In the genomic region with DNA sequence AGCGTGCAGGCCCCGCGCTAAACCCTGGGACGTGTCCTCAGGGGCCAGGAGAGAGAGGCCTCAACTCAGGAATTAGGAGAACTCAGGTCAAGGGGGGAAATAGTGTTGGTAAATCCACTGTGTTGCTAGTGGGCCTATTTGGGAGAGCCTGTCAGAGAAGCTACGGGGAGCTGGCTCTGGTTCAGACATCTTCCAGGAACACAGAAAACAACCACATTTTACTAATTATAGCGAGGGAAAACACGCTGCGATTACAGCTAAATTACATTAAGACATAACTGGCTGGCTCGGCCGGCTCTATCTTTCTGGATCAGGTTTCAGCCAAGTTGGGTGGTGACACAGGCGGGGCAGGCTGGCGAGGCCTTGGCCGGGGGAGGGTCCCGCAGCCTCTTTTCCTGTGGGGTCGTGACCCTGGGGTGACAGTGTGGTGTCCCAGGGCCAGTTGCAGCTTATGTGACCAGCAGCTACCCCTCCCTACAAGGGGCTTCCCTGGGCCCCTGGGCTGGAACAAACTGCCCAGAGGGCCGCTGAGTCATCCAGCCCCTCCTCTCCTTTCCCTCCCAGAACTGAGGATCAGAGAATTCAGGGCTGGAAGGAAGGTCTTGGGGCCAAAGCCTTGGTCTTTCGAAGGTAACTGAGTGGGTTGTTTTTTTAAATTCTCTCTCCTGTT, we compare ENCODE assay signal across 8 cellular contexts.
DNase-seq lines count a peak whose midpoint lies in the region; ATAC-seq and TF ChIP-seq lines count a peak whose summit lies in the region.

No MANE protein-coding gene starts in this region.

- 0 out of 2 replicates have a peak overlapping the region, but pooled peaks have one; percentile 1 for H3K27ac ChIP-seq in BLaER1
- peak overlapping the region; percentile 32 to 91 (median 66) for H3K27ac ChIP-seq in esophagus squamous epithelium

- DNase-seq in NT2/D1 (ENCODE audit: low read depth, low spot score) (peak; percentile 16), esophagus squamous epithelium (lab: John Stamatoyannopoulos, UW) (no peak), nucleus accumbens (lab: John Stamatoyannopoulos, UW) (no peak), natural killer cell (no peak), NCI-H187 (lab: John Stamatoyannopoulos, UW) (no peak)

- WGBS in esophagus squamous epithelium, 2 donors: 20 to 26% methylated on average over 11 of the region's 17 CpGs

- TF ChIP-seq CTCF in esophagus squamous epithelium (IDR thresholded peaks at IDR 0.05) (no peak), natural killer cell (IDR thresholded peaks at IDR 0.05) (no peak)

- no peaks in the 10 kb centered on the region for H3K9me3 Mint-ChIP-seq in natural killer cell

- H3K4me3 ChIP-seq in BLaER1 (no peak overlapping the region), NT2/D1 (ENCODE audit: insufficient read length, low read depth) (no peak overlapping the region), esophagus squamous epithelium (peak overlapping the region in 2 of 4 donors; percentile 10 to 47), neuron (ENCODE audit: low read length) (peak overlapping the region; percentile 11)

- H3K9ac ChIP-seq in BLaER1: no peak overlapping the region
- no peak overlapping the region for H3K9ac ChIP-seq in NT2/D1 (ENCODE audit: insufficient read length, low read depth)

- H3K27ac Mint-ChIP-seq in natural killer cell: no peak overlapping the region

- H2AFZ ChIP-seq in neuron (ENCODE audit: low read depth, low read length): peak overlapping the region; percentile 8

- TF ChIP-seq POLR2A in esophagus squamous epithelium (IDR thresholded peaks at IDR 0.05): no peak

- no peak overlapping the region for H3K4me3 Mint-ChIP-seq in natural killer cell

- H3K27me3 Mint-ChIP-seq in natural killer cell (ENCODE audit: low read depth in 2 of 2): peaks cover 0 to 4% of the 10 kb centered on the region in 2 donors

- H3K27me3 ChIP-seq in BLaER1: no peaks in the 10 kb centered on the region
- no peaks in the 10 kb centered on the region for H3K27me3 ChIP-seq in NT2/D1 (ENCODE audit: insufficient read depth, insufficient read length)
- H3K27me3 ChIP-seq in esophagus squamous epithelium: no peaks in the 10 kb centered on the region
- H3K27me3 ChIP-seq in neuron (ENCODE audit: insufficient read depth, low read length): no peaks in the 10 kb centered on the region

- H3K4me1 ChIP-seq in BLaER1 (peaks cover 12% of the 10 kb centered on the region), NT2/D1 (ENCODE audit: insufficient read depth, insufficient read length) (peaks cover 15% of the 10 kb centered on the region), esophagus squamous epithelium (peaks cover 6 to 27% (median 15%) of the 10 kb centered on the region in 3 donors), neuron (ENCODE audit: insufficient read depth, low read length) (peaks cover 19% of the 10 kb centered on the region)

- peak overlapping the region; percentile 59 for H3K4me2 ChIP-seq in BLaER1

- no peaks in the 10 kb centered on the region for H3K4me1 Mint-ChIP-seq in natural killer cell

- intact Hi-C loops in esophagus squamous epithelium (cut with DNase I) (no loop called here), natural killer cell (cut with micrococcal nuclease) (no loop called here)

- ATAC-seq in HG02852 (IDR thresholded peaks at IDR 0.05; ENCODE audit: unreplicated experiment) (no peak), natural killer cell (no peak)

- H3K9me3 ChIP-seq in BLaER1 (no peaks in the 10 kb centered on the region), NT2/D1 (ENCODE audit: insufficient read depth, low read length) (no peaks in the 10 kb centered on the region), esophagus squamous epithelium (no peaks in the 10 kb centered on the region), neuron (ENCODE audit: low read length) (no peaks in the 10 kb centered on the region)

- H4K20me1 ChIP-seq in BLaER1: no peaks in the 10 kb centered on the region

- H3K36me3 Mint-ChIP-seq in natural killer cell: no peaks in the 10 kb centered on the region

- H3K36me3 ChIP-seq in BLaER1 (no peaks in the 10 kb centered on the region), NT2/D1 (ENCODE audit: insufficient read depth, insufficient read length, low read length) (no peaks in the 10 kb centered on the region), esophagus squamous epithelium (no peaks in the 10 kb centered on the region), neuron (ENCODE audit: insufficient read depth, low read length) (no peaks in the 10 kb centered on the region)
